In genomic region chr5:150104550-150104870, GRCh38 we compare ENCODE assay signal across 36 cellular contexts. TPM values are rescaled to one million over a fixed set of nuclear protein-coding genes. Genes with fewer than 3 reads are reported as not detected.
DNase-seq lines count a peak whose midpoint lies in the region; ATAC-seq, FAIRE-seq and TF ChIP-seq lines count a peak whose summit lies in the region.
"Had no signal": no experiment of that assay in that cellular context is flagged by ENCODE, and none has a peak within 500 bp of the region (broad histone marks: within the 10 kb centered on the region; RNA-seq: fewer than 3 reads in every experiment).

No MANE protein-coding gene starts in this region.

- no peak overlapping the region for H3K4me2 ChIP-seq in K562 (ENCODE audit: insufficient read depth, low read length)
- H3K4me2 ChIP-seq: A549, BLaER1 had no signal

- no peak for TF ChIP-seq EP300 in K562 (IDR thresholded peaks at IDR 0.05; ENCODE audit: low read length)

- H3K27me3 ChIP-seq in K562 (ENCODE audit: control insufficient read depth in 2 of 2, insufficient read depth in 2 of 2, low read length in 2 of 2) (peaks cover 0 to 10% of the 10 kb centered on the region in 2 experiments; a peak in 2 of 5 replicates), small intestine (ENCODE audit: control insufficient read depth in 2 of 2, insufficient read depth in 2 of 2, low read length in 2 of 2) (no peaks in the 10 kb centered on the region)
- H3K27me3 ChIP-seq: BE2C; BLaER1; BLaER1 treated with 17β-estradiol and CSF1 and Interleukin-3, amounts not matched to agents 10 nM and 100 nM had no signal

- DNase-seq in K562 (ENCODE audit: extremely low read depth in 1 of 4, low spot score in 3 of 4), result no peak
- peak; percentile 2 for DNase-seq in iPS-NIHi7 (ENCODE audit: extremely low spot score)
- peak; percentile 45 for DNase-seq in small intestine
- DNase-seq in RKO (ENCODE audit: low spot score), result no peak
- DNase-seq: 8988T; ACHN; AML-193; BE2C; C1 segment of cervical spinal cord; Caco-2; Calu3; CD4-positive, alpha-beta memory T cell; CD4-positive, alpha-beta T cell; CD4-positive, CD25-positive, alpha-beta regulatory T cell; CD8-positive, alpha-beta memory T cell; COR-L47; DMS 273 treated with DMSO at 0.1 percent for 48 hours; DMS153; DMS53; DMS79; DMS79 treated with DMSO at 0.1 percent for 48 hours; DND-41; EL had no signal

- no peak overlapping the region for H2AFZ ChIP-seq in K562 (ENCODE audit: low read depth, low read length)

- CTCF ChIA-PET in HEK293 (lab: Yijun Ruan, JAX) (no interaction called here), K562 (lab: Yijun Ruan, JAX; ENCODE audit: low intra/inter-chr PET ratio) (no interaction called here)

- FAIRE-seq in K562 (lab: Jason Lieb, UNC) (no peak), small intestine (lab: Jason Lieb, UNC) (no peak)
- FAIRE-seq: A204.1, A549, D721Med had no signal

- TF ChIP-seq RAD21 in K562 (CRISPR knock-in tag; conservative IDR thresholded peaks at IDR 0.05 in 1 of 2, IDR thresholded peaks at IDR 0.05 in 1 of 2), result no peak

- no peak for TF ChIP-seq POLR2A in K562 (conservative IDR thresholded peaks at IDR 0.05)

- in situ Hi-C loops in K562 (cut with MboI), result no loop called here

- no TSS peak for BruUV-seq in K562 (replicated peaks; lab: Mats Ljungman, UMichigan)

- no peak overlapping the region for H3K4me3 ChIP-seq in HEK293 (ENCODE audit: low read depth, low read length)
- H3K4me3 ChIP-seq in K562, result no peak overlapping the region
- H3K4me3 ChIP-seq in small intestine (ENCODE audit: low read depth in 1 of 2, low read length in 2 of 2), result no peak overlapping the region
- H3K4me3 ChIP-seq: A549; BLaER1; BLaER1 treated with 17β-estradiol and CSF1 and Interleukin-3, amounts not matched to agents 10 nM and 100 nM had no signal

- intact Hi-C loops in K562 (cut with micrococcal nuclease), result loop anchor here (2.0 to 10.0 kb wide), 2 partner anchors 16 to 810 kb away; no protein-coding TSS in a partner anchor

- H3K27ac ChIP-seq in HEK293 (ENCODE audit: extremely low read depth, low read depth, low read length) (no peak overlapping the region), K562 (ENCODE audit: extremely low read depth, low read depth, low read length) (no peak overlapping the region), small intestine (ENCODE audit: low read depth in 1 of 2, low read length in 1 of 2) (no peak overlapping the region)
- H3K27ac ChIP-seq: 22Rv1, A549, BLaER1, C4-2B had no signal

- H3K9me1 ChIP-seq in K562 (ENCODE audit: control insufficient read depth, insufficient read depth, low read length), result no peaks in the 10 kb centered on the region

- ATAC-seq in K562 (no peak), HG03280 (IDR thresholded peaks at IDR 0.05; ENCODE audit: unreplicated experiment) (no peak), HG02973 (IDR thresholded peaks at IDR 0.05; ENCODE audit: unreplicated experiment) (no peak), HG02759 (IDR thresholded peaks at IDR 0.05; ENCODE audit: unreplicated experiment) (no peak)
- ATAC-seq: CD8-positive, alpha-beta T cell had no signal

- H3K9me3 ChIP-seq in HEK293 (ENCODE audit: control insufficient read depth, insufficient read depth, low read depth, low read length) (no peaks in the 10 kb centered on the region), K562 (replicated peaks; ENCODE audit: control insufficient read depth, insufficient read depth, low read depth, low read length) (no peaks in the 10 kb centered on the region), small intestine (ENCODE audit: control insufficient read depth, low read depth) (no peaks in the 10 kb centered on the region)
- H3K9me3 ChIP-seq: A549; BE2C; BLaER1; BLaER1 treated with 17β-estradiol and CSF1 and Interleukin-3, amounts not matched to agents 10 nM and 100 nM; Caco-2 had no signal

- H3K9ac ChIP-seq in K562 (ENCODE audit: insufficient read depth in 1 of 2, low read depth in 2 of 2, low read length in 2 of 2), result no peak overlapping the region
- H3K9ac ChIP-seq: BLaER1 had no signal

- TF ChIP-seq CTCF in HEK293 (tag by site-specific recombination; IDR thresholded peaks at IDR 0.05) (no peak), K562 (IDR thresholded peaks at IDR 0.05 in 2 of 3, conservative IDR thresholded peaks at IDR 0.05 in 1 of 3; ENCODE audit: insufficient read depth in 2 of 3, low read depth in 1 of 3, low read length in 3 of 3) (no peak)

- POLR2A ChIA-PET in HEK293 (lab: Yijun Ruan, JAX) (no interaction called here), K562 (lab: Yijun Ruan, JAX) (interaction anchor here (0.8 kb wide), 1 partner anchor 11 kb away, joined by 3 read pairs; no protein-coding TSS in a partner anchor)

- 29% methylated on average over 1 of the region's 2 CpGs for WGBS in K562 (ENCODE audit: insufficient coverage, low coverage, missing lambda C conversion rate)
- 64 to 85% (median 66%) methylated on average over 2 of the region's 2 CpGs for WGBS in small intestine, 3 donors

- H3K4me1 ChIP-seq in HEK293 (ENCODE audit: control insufficient read depth, insufficient read depth, low read length) (no peaks in the 10 kb centered on the region), K562 (replicated peaks in 1 of 2; ENCODE audit: control insufficient read depth in 2 of 2, insufficient read depth in 2 of 2, low read length in 2 of 2) (peaks cover 0 to 6% of the 10 kb centered on the region in 2 experiments; a peak in 2 of 5 replicates), small intestine (ENCODE audit: control insufficient read depth in 2 of 2, insufficient read depth in 1 of 2, low read depth in 1 of 2, low read length in 1 of 2) (peaks cover 8 to 17% of the 10 kb centered on the region in 2 donors)
- H3K4me1 ChIP-seq: A549, BE2C had no signal

- H4K20me1 ChIP-seq in K562 (replicated peaks; ENCODE audit: control insufficient read depth, insufficient read depth, low read length), result peaks cover 7% of the 10 kb centered on the region; the same call in 1 of the 2 replicates
- H4K20me1 ChIP-seq: BLaER1; BLaER1 treated with 17β-estradiol and CSF1 and Interleukin-3, amounts not matched to agents 10 nM and 100 nM had no signal

- H3K79me2 ChIP-seq in K562 (ENCODE audit: control insufficient read depth, insufficient read depth, low read length), result no peaks in the 10 kb centered on the region

- no peaks in the 10 kb centered on the region for H3K36me3 ChIP-seq in HEK293 (ENCODE audit: control insufficient read depth in 2 of 2, insufficient read depth in 1 of 2, low read length in 2 of 2)
- H3K36me3 ChIP-seq in K562 (ENCODE audit: control insufficient read depth, insufficient read depth, low read length), result no peaks in the 10 kb centered on the region
- no peaks in the 10 kb centered on the region for H3K36me3 ChIP-seq in small intestine (ENCODE audit: control insufficient read depth in 2 of 2, insufficient read depth in 2 of 2, low read length in 2 of 2)
- H3K36me3 ChIP-seq: BE2C; BLaER1; BLaER1 treated with 17β-estradiol and CSF1 and Interleukin-3, amounts not matched to agents 10 nM and 100 nM had no signal

TF ChIP-seq in HEK293, 187 proteins besides CTCF, POLR2A, EP300 and RAD21:
- TF ChIP-seq ZNF768 (tag by site-specific recombination; IDR thresholded peaks at IDR 0.05), result peak; percentile 66; the same call in 1 of the 2 replicates
- no peak for TF ChIP-seq ZNF221 (tag by site-specific recombination; IDR thresholded peaks at IDR 0.05; ENCODE audit: borderline replicate concordance)
TF ChIP-seq in HEK293: peak in this region for 1.

TF ChIP-seq in K562, 482 proteins besides CTCF, POLR2A, EP300 and RAD21 (continues in another document):
- TF ChIP-seq YY1 (IDR thresholded peaks at IDR 0.05; ENCODE audit: borderline replicate concordance in 1 of 3, control insufficient read depth in 1 of 3, extremely low read depth in 1 of 3, insufficient read depth in 3 of 3, insufficient read length in 1 of 3, insufficient replicate concordance in 2 of 3, low read depth in 1 of 3, low read length in 2 of 3), result no peak

RNA-seq across cellular contexts. Expression of gene CSF1R, which starts 18.2 kb away (rescaled TPM):
- total RNA-seq in K562 (2011; cell fraction: chromatin; rRNA removed; ENCODE audit: low replicate concordance), result not detected in 2 replicates
- not detected in 2 replicates for total RNA-seq in K562 (2011; cell fraction: nucleolus; rRNA removed)
- not detected in 2 replicates for total RNA-seq in K562 (2011; cell fraction: nucleoplasm; rRNA removed)
- total RNA-seq in K562 (2014; rRNA removed) (not detected in 2 replicates), K562 (2014; rRNA removed; fragmentation: Illumina TruSeq; extraction: Trizol) (not detected in 2 replicates), K562 (2015; rRNA removed; fragmentation: Illumina TruSeq; extraction: Trizol) (not detected in 2 replicates), K562 (2021) (0.20 and 0.22 TPM in 2 replicates)
- polyA plus RNA-seq in K562 (2011; rRNA removed) (0.03 TPM in 1 of 2 replicates, not detected in the other), K562 (2014; fragmentation: Illumina TruSeq; extraction: Trizol) (not detected in 2 replicates), K562 (2014; fragmentation: Nextera tagmentation; extraction: Ambion mirVana) (not detected), K562 (2014; rRNA removed) (0.64 TPM in 1 of 2 replicates, not detected in the other), small intestine (1 to 10 TPM; 4.1 to 7.2 (median 4.9) TPM)
- 0.03 TPM in 1 of 2 replicates, not detected in the other for polyA plus RNA-seq in K562 (2011; cell fraction: cytosol; rRNA removed)
- 0.13 TPM in 1 of 2 replicates, not detected in the other for polyA plus RNA-seq in K562 (2011; cell fraction: nucleus; rRNA removed)
- 0.12 TPM in 1 of 2 replicates, not detected in the other for polyA plus RNA-seq in K562 (2012)
- polyA minus RNA-seq in K562 (2011; rRNA and poly(A)+ RNA removed), result 0.39 TPM in 1 of 2 replicates, not detected in the other
- polyA minus RNA-seq in K562 (2011; cell fraction: cytosol; rRNA and poly(A)+ RNA removed), result not detected in 2 replicates
- not detected in 2 replicates for polyA minus RNA-seq in K562 (2011; cell fraction: nucleus; rRNA and poly(A)+ RNA removed)
- total RNA-seq: A673; Calu3; CD4-positive, CD25-positive, alpha-beta regulatory T cell had no signal

RNA-seq across cellular contexts. Expression of gene PDGFRB, which starts 51.1 kb away (rescaled TPM):
- 2.1 and 7.7 TPM in 2 replicates for total RNA-seq in K562 (2011; cell fraction: chromatin; rRNA removed; ENCODE audit: low replicate concordance)
- total RNA-seq in K562 (2011; cell fraction: nucleolus; rRNA removed), result 1.8 and 5.2 TPM in 2 replicates
- 3.0 and 3.6 TPM in 2 replicates for total RNA-seq in K562 (2011; cell fraction: nucleoplasm; rRNA removed)
- total RNA-seq in K562 (2014; rRNA removed), result 0.09 TPM in 1 of 2 replicates, not detected in the other
- total RNA-seq in K562 (2014; rRNA removed; fragmentation: Illumina TruSeq; extraction: Trizol), result 0.07 and 0.13 TPM in 2 replicates
- total RNA-seq in K562 (2015; rRNA removed; fragmentation: Illumina TruSeq; extraction: Trizol), result not detected in 2 replicates
- total RNA-seq in K562 (2021), result 0.51 and 0.86 TPM in 2 replicates
- 1.1 and 1.5 TPM in 2 replicates for polyA plus RNA-seq in K562 (2011; rRNA removed)
- 0.71 and 1.6 TPM in 2 replicates for polyA plus RNA-seq in K562 (2011; cell fraction: cytosol; rRNA removed)
- 2.5 and 3.8 TPM in 2 replicates for polyA plus RNA-seq in K562 (2011; cell fraction: nucleus; rRNA removed)
- 0.14 and 0.29 TPM in 2 replicates for polyA plus RNA-seq in K562 (2012)
- 0.03 and 0.09 TPM in 2 replicates for polyA plus RNA-seq in K562 (2014; fragmentation: Illumina TruSeq; extraction: Trizol)
- not detected for polyA plus RNA-seq in K562 (2014; fragmentation: Nextera tagmentation; extraction: Ambion mirVana)
- 0.01 and 0.07 TPM in 2 replicates for polyA plus RNA-seq in K562 (2014; rRNA removed)
- 0.48 and 1.0 TPM in 2 replicates for polyA minus RNA-seq in K562 (2011; rRNA and poly(A)+ RNA removed)
- polyA minus RNA-seq in K562 (2011; cell fraction: cytosol; rRNA and poly(A)+ RNA removed), result 2.6 and 3.1 TPM in 2 replicates
- 1.5 and 3.9 TPM in 2 replicates for polyA minus RNA-seq in K562 (2011; cell fraction: nucleus; rRNA and poly(A)+ RNA removed)
- 10 to 100 TPM in 1 of 3 donors, 1 to 10 TPM in 1, under 1 TPM in 1; 0.45 to 31.6 (median 1.6) TPM for polyA plus RNA-seq in small intestine
- total RNA-seq: Calu3; CD4-positive, alpha-beta memory T cell; CD4-positive, alpha-beta T cell; CD4-positive, CD25-positive, alpha-beta regulatory T cell had no signal
- polyA plus RNA-seq: CD4-positive, alpha-beta memory T cell had no signal

Comparison
In these comparisons a context has a peak if more than half of its experiments do, and no peak if none do; other contexts are left out.
1. DNase-seq: peak in iPS-NIHi7 (single experiment) and small intestine (single experiment); none in K562 (0 of 4) and RKO (single experiment).